9 cellular contexts compared by ENCODE assay signal in genomic region chr2:218395826-218396687, GRCh38. TPM values are rescaled to one million over a fixed set of nuclear protein-coding genes. Genes with fewer than 3 reads are reported as not detected.
DNase-seq lines count a peak whose midpoint lies in the region; ATAC-seq, FAIRE-seq and TF ChIP-seq lines count a peak whose summit lies in the region.
"Had no signal": no experiment of that assay in that cellular context is flagged by ENCODE, and none has a peak within 500 bp of the region (broad histone marks: within the 10 kb centered on the region; RNA-seq: fewer than 3 reads in every experiment).

No MANE protein-coding gene starts in this region.

- ATAC-seq in GM19043 (IDR thresholded peaks at IDR 0.05; ENCODE audit: low read depth, unreplicated experiment) (peak; percentile 44), HG03378 (IDR thresholded peaks at IDR 0.05; ENCODE audit: unreplicated experiment) (peak; percentile 37)

- H3K36me3 ChIP-seq in kidney (ENCODE audit: control insufficient read depth in 1 of 2, insufficient read depth in 2 of 2, low read length in 2 of 2) = no peaks in the 10 kb centered on the region

- intact Hi-C loops in kidney (cut with DNase I) = loop anchor here (10.0 kb wide), 1 partner anchor 101 kb away; the partner anchor contains the start of gene TMBIM1

- H3K9me3 ChIP-seq in kidney (ENCODE audit: control insufficient read depth in 1 of 2, low read length in 2 of 2) = no peaks in the 10 kb centered on the region

- FAIRE-seq in kidney (lab: Jason Lieb, UNC) = no peak

- H3K27ac ChIP-seq in kidney (ENCODE audit: low read depth in 2 of 2, low read length in 2 of 2) = peak overlapping the region; percentile 99

- peak overlapping the region; percentile 81 to 96 for H3K9ac ChIP-seq in kidney (ENCODE audit: low read length in 2 of 2)

- DNase-seq in AML-193 (lab: John Stamatoyannopoulos, UW) (peak; percentile 88 to 90), NCI-H446 (lab: John Stamatoyannopoulos, UW) (peak; percentile 86 to 94), cerebellar nuclear complex (lab: John Stamatoyannopoulos, UW) (peak; percentile 53 to 84), kidney (peak; percentile 99)
- DNase-seq in activated CD4-positive, CD25-positive, alpha-beta regulatory T cell treated with anti-CD3 and anti-CD28 coated beads, Interleukin-2, amount 50 U/mL, for 72 hours = peak; percentile 92
- peak; percentile 93 for DNase-seq in stimulated activated CD4-positive, alpha-beta T cell treated with anti-CD3 and anti-CD28 coated beads, Interleukin-15, amount 100 ng/mL, for 24 hours

- peak overlapping the region; percentile 89 to 97 for H3K4me3 ChIP-seq in kidney (ENCODE audit: low read length in 2 of 2)

- peak; percentile 78 for TF ChIP-seq CTCF in kidney (IDR thresholded peaks at IDR 0.05; ENCODE audit: borderline replicate concordance, extremely low read depth, insufficient read depth)

- peaks cover 7 to 14% of the 10 kb centered on the region in 2 donors for H3K4me1 ChIP-seq in kidney (ENCODE audit: control insufficient read depth in 1 of 2, insufficient read depth in 1 of 2, low read depth in 1 of 2, low read length in 2 of 2)

RNA-seq across cellular contexts. Expression of gene CTDSP1, which starts 3.6 kb away (rescaled TPM):
- total RNA-seq in kidney = 196 TPM
- 118 TPM for polyA plus RNA-seq in kidney (ENCODE audit: insufficient read depth, low read depth, low replicate concordance)

RNA-seq across cellular contexts. Expression of gene SLC11A1, which starts 14.0 kb away (rescaled TPM):
- total RNA-seq in kidney = 37.6 TPM
- polyA plus RNA-seq in kidney (ENCODE audit: insufficient read depth, low read depth, low replicate concordance) = 1.2 TPM

RNA-seq across cellular contexts. Expression of gene VIL1, which starts 22.9 kb away (rescaled TPM):
- 9.0 TPM for total RNA-seq in kidney
- 10.5 TPM for polyA plus RNA-seq in kidney (ENCODE audit: insufficient read depth, low read depth, low replicate concordance)
- total RNA-seq: activated CD8-positive, alpha-beta memory T cell treated with anti-CD3 and anti-CD28 coated beads for 36 hours had no signal

RNA-seq across cellular contexts. Expression of gene CATIP, which starts 39.4 kb away (rescaled TPM):
- total RNA-seq in kidney = 6.2 TPM
- polyA plus RNA-seq in kidney (ENCODE audit: insufficient read depth, low read depth, low replicate concordance) = 7.6 TPM
- total RNA-seq: activated CD8-positive, alpha-beta memory T cell treated with anti-CD3 and anti-CD28 coated beads for 36 hours had no signal

Comparison
In these comparisons a context has a peak if more than half of its experiments do, and no peak if none do; other contexts are left out.
1. Peak in every context shown above with its lines: DNase-seq, ATAC-seq, H3K4me3 ChIP-seq and H3K27ac ChIP-seq.